ENCODE assay signal across 1 cellular context in the genomic region with DNA sequence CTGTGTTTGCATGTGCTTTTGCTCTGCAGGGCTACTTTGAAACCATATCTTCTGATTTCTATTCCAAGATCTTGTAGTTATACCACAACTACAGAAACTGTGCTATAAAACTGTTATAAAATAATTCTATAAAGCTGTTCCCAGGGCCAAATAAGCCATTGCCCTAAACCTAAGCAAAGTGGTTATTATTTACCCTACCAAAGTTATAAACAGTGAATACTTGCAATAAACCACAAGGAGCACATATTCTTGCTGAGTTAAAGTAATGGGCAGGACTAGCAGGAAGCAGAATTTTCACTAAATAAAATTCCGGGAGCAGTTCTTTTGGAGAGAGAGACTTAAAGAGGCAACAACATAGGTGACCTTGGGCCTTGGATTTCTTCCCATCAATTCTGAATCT.
TF ChIP-seq lines count a peak whose summit lies in the region.

No MANE protein-coding gene starts in this region.

TF ChIP-seq in IMR-90, 13 proteins besides CTCF, POLR2A, EP300 and RAD21 (continued from another document):
- TF ChIP-seq MXI1 (IDR thresholded peaks at IDR 0.05; ENCODE audit: borderline replicate concordance, low read depth, low read length) (no peak), RFX5 (IDR thresholded peaks at IDR 0.05; ENCODE audit: low read depth, low read length) (no peak), FOS (IDR thresholded peaks at IDR 0.05; ENCODE audit: low read depth, low read length) (no peak), NFE2L2 (IDR thresholded peaks at IDR 0.05; ENCODE audit: low read depth, low read length) (no peak), MAZ (IDR thresholded peaks at IDR 0.05; ENCODE audit: borderline replicate concordance, low read depth, low read length) (no peak), SMC3 (IDR thresholded peaks at IDR 0.05; ENCODE audit: low read depth, low read length) (no peak)
TF ChIP-seq in IMR-90: peak in this region for 0.
